12 cellular contexts compared by ENCODE assay signal in genomic region chr18:62781893-62782292, GRCh38.
A peak's percentile ranks its signal among the peaks of the same experiment; 100 is the strongest.
DNase-seq lines count a peak whose midpoint lies in the region; ATAC-seq and TF ChIP-seq lines count a peak whose summit lies in the region.
"Had no signal": no experiment of that assay in that cellular context is flagged by ENCODE, and none has a peak within 500 bp of the region (broad histone marks: within the 10 kb centered on the region; RNA-seq: fewer than 3 reads in every experiment).

No MANE protein-coding gene starts in this region.

- H3K4me2 ChIP-seq in Karpas-422 (ENCODE audit: low read depth, low read length, poor library complexity, severe bottlenecking): no peak overlapping the region

- intact Hi-C loops in thyroid gland (cut with DNase I): no loop called here

- TF ChIP-seq CTCF in RWPE2 (IDR thresholded peaks at IDR 0.05; ENCODE audit: poor library complexity, severe bottlenecking): no peak
- no peak for TF ChIP-seq CTCF in thyroid gland (IDR thresholded peaks at IDR 0.05)
- no peak for TF ChIP-seq CTCF in glutamatergic neuron (IDR thresholded peaks at IDR 0.05; ENCODE audit: partially characterized antibody, unreplicated experiment)

- peaks cover 31% of the 10 kb centered on the region for H3K4me1 ChIP-seq in RWPE2 (ENCODE audit: insufficient read depth, poor library complexity, severe bottlenecking)
- peaks cover 23 to 27% of the 10 kb centered on the region in 2 donors for H3K4me1 ChIP-seq in thyroid gland
- no peaks in the 10 kb centered on the region for H3K4me1 ChIP-seq in Karpas-422 (ENCODE audit: low read length)

- H4K20me1 ChIP-seq in Karpas-422 (ENCODE audit: insufficient read depth, low read depth, low read length): peaks cover 5% of the 10 kb centered on the region; the same call in 1 of the 2 replicates

- H3K4me3 ChIP-seq in RWPE2 (ENCODE audit: severe bottlenecking): no peak overlapping the region
- H3K4me3 ChIP-seq in thyroid gland (replicated peaks in 1 of 3): no peak overlapping the region
- H3K4me3 ChIP-seq in Karpas-422 (ENCODE audit: low read length): no peak overlapping the region

- no peaks in the 10 kb centered on the region for H3K27me3 Mint-ChIP-seq in glutamatergic neuron (ENCODE audit: unreplicated experiment)
- H3K27me3 Mint-ChIP-seq: naive B cell had no signal

- DNase-seq in NCI-H1092 (lab: John Stamatoyannopoulos, UW): peak; percentile 10
- no peak for DNase-seq in NCI-H1092 treated with DMSO at 0.1 percent for 48 hours (lab: John Stamatoyannopoulos, UW)
- DNase-seq in RWPE2 (ENCODE audit: low spot score): peak; percentile 55
- DNase-seq in fibroblast of the conjunctiva (ENCODE audit: low read depth): peak; percentile 51
- DNase-seq in thyroid gland: no peak
- no peak for DNase-seq in glutamatergic neuron
- DNase-seq in Karpas-422: no peak
- DNase-seq: activated CD4-positive, alpha-beta memory T cell treated with anti-CD3 and anti-CD28 coated beads, Interleukin-2, amount 10 ng/mL, durations not matched to agents 7 days and 5 days; effector memory CD4-positive, alpha-beta T cell; naive B cell; NCI-H2227 treated with DMSO at 0.1 percent for 48 hours had no signal

- peaks cover 11% of the 10 kb centered on the region for H3K4me1 Mint-ChIP-seq in glutamatergic neuron (ENCODE audit: low read depth, unreplicated experiment)

- ATAC-seq in RWPE2 (ENCODE audit: low read depth) (peak; percentile 88), GM21825 (IDR thresholded peaks at IDR 0.05; ENCODE audit: unreplicated experiment) (no peak)

- H3K9me3 ChIP-seq in RWPE2 (ENCODE audit: severe bottlenecking) (no peaks in the 10 kb centered on the region), thyroid gland (no peaks in the 10 kb centered on the region), Karpas-422 (ENCODE audit: low read length) (no peaks in the 10 kb centered on the region)

- TF ChIP-seq POLR2A in thyroid gland (IDR thresholded peaks at IDR 0.05): no peak

- peaks cover 4% of the 10 kb centered on the region for H3K9me3 Mint-ChIP-seq in glutamatergic neuron (ENCODE audit: unreplicated experiment)
- H3K9me3 Mint-ChIP-seq: activated CD4-positive, alpha-beta memory T cell treated with anti-CD3 and anti-CD28 coated beads, Interleukin-2, amount 10 ng/mL, durations not matched to agents 7 days and 5 days; naive B cell had no signal

- no peak overlapping the region for H3K27ac Mint-ChIP-seq in glutamatergic neuron (ENCODE audit: unreplicated experiment)
- H3K27ac Mint-ChIP-seq: activated CD4-positive, alpha-beta memory T cell treated with anti-CD3 and anti-CD28 coated beads, Interleukin-2, amount 10 ng/mL, durations not matched to agents 7 days and 5 days had no signal

- H3K27ac ChIP-seq in RWPE2 (ENCODE audit: poor library complexity, severe bottlenecking) (peak overlapping the region; percentile 85), thyroid gland (peak overlapping the region in 2 of 3 donors; percentile 11 to 59), Karpas-422 (ENCODE audit: low read length) (no peak overlapping the region)

- H3K9me2 ChIP-seq in Karpas-422 (replicated peaks; ENCODE audit: insufficient read depth, low read length): no peaks in the 10 kb centered on the region

- H3K27me3 ChIP-seq in RWPE2 (ENCODE audit: insufficient read depth, poor library complexity, severe bottlenecking) (no peaks in the 10 kb centered on the region), thyroid gland (no peaks in the 10 kb centered on the region), Karpas-422 (ENCODE audit: low read length) (no peaks in the 10 kb centered on the region)

- 78 to 89% methylated on average over 2 of the region's 2 CpGs for WGBS in thyroid gland, 2 donors

- no peak overlapping the region for H2AFZ ChIP-seq in Karpas-422 (ENCODE audit: low read length)

- no peaks in the 10 kb centered on the region for H3K36me3 ChIP-seq in RWPE2 (ENCODE audit: low read depth)
- no peaks in the 10 kb centered on the region for H3K36me3 ChIP-seq in thyroid gland
- no peaks in the 10 kb centered on the region for H3K36me3 ChIP-seq in Karpas-422 (ENCODE audit: insufficient read depth, low read length)

- no peak overlapping the region for H3K4me3 Mint-ChIP-seq in glutamatergic neuron (ENCODE audit: unreplicated experiment)
- H3K4me3 Mint-ChIP-seq: activated CD4-positive, alpha-beta memory T cell treated with anti-CD3 and anti-CD28 coated beads, Interleukin-2, amount 10 ng/mL, durations not matched to agents 7 days and 5 days; naive B cell had no signal

- no peaks in the 10 kb centered on the region for H3K36me3 Mint-ChIP-seq in glutamatergic neuron (ENCODE audit: unreplicated experiment)
- H3K36me3 Mint-ChIP-seq: naive B cell had no signal

- H3K79me2 ChIP-seq in Karpas-422 (ENCODE audit: low read length): no peaks in the 10 kb centered on the region

- H3K9ac ChIP-seq in Karpas-422 (ENCODE audit: low read length): no peak overlapping the region

Comparison
In these comparisons a context has a peak if more than half of its experiments do, and no peak if none do; other contexts are left out.
1. DNase-seq: peak in NCI-H1092 (single experiment), RWPE2 (single experiment) and fibroblast of the conjunctiva (single experiment); none in NCI-H1092 treated with DMSO at 0.1 percent for 48 hours (single experiment), thyroid gland (0 of 2), glutamatergic neuron (single experiment) and Karpas-422 (single experiment).